9 cellular contexts compared by ENCODE assay signal in genomic region chr9:93094294-93095204, GRCh38. TPM values are rescaled to one million over a fixed set of nuclear protein-coding genes. Genes with fewer than 3 reads are reported as not detected.
DNase-seq lines count a peak whose midpoint lies in the region; ATAC-seq, FAIRE-seq and TF ChIP-seq lines count a peak whose summit lies in the region.
"Had no signal": no experiment of that assay in that cellular context is flagged by ENCODE, and none has a peak within 500 bp of the region (broad histone marks: within the 10 kb centered on the region; RNA-seq: fewer than 3 reads in every experiment).

No MANE protein-coding gene starts in this region.

- no peaks in the 10 kb centered on the region for H4K20me1 ChIP-seq in neural progenitor cell (ENCODE audit: low read depth)

- H3F3A ChIP-seq in neural progenitor cell (ENCODE audit: low read depth): peaks cover 11% of the 10 kb centered on the region

- no peak overlapping the region for H2AFZ ChIP-seq in neural progenitor cell (replicated peaks)

- H3K4me3 Mint-ChIP-seq in neural progenitor cell: peak overlapping the region; percentile 76

- TF ChIP-seq CTCF in AG04450 (IDR thresholded peaks at IDR 0.05; ENCODE audit: low read depth, low read length) (no peak), foreskin fibroblast (IDR thresholded peaks at IDR 0.05; ENCODE audit: low read depth, low read length) (no peak), neural progenitor cell (IDR thresholded peaks at IDR 0.05) (no peak)

- H3K27me3 Mint-ChIP-seq in neural progenitor cell (ENCODE audit: insufficient read depth, low read depth): peaks cover 6% of the 10 kb centered on the region

- ATAC-seq in GM21786 (IDR thresholded peaks at IDR 0.05; ENCODE audit: unreplicated experiment) (peak; percentile 12), GM19463 (IDR thresholded peaks at IDR 0.05; ENCODE audit: unreplicated experiment) (no peak)

- FAIRE-seq in urothelium cell line (lab: Jason Lieb, UNC): no peak
- FAIRE-seq: islet of Langerhans had no signal

- H3K36me3 ChIP-seq in neural progenitor cell: no peaks in the 10 kb centered on the region

- POLR2A ChIA-PET in AG04450 (lab: Yijun Ruan, JAX): interaction anchor here (1.3 kb wide), 1 partner anchor 39 kb away, joined by 4 read pairs; the partner anchor contains the start of gene NINJ1

- peaks cover 5% of the 10 kb centered on the region for H3K4me1 ChIP-seq in neural progenitor cell

- peaks cover 7% of the 10 kb centered on the region for H3K79me2 ChIP-seq in neural progenitor cell (ENCODE audit: low read depth)

- H3K27ac ChIP-seq in AG04450 (ENCODE audit: low read depth, low read length) (peak overlapping the region; percentile 77), neural progenitor cell (no peak overlapping the region)

- no peaks in the 10 kb centered on the region for H3K27me3 ChIP-seq in AG04450 (ENCODE audit: control insufficient read depth, insufficient read depth, low read length)
- H3K27me3 ChIP-seq in neural progenitor cell: peaks cover 10% of the 10 kb centered on the region

- peaks cover 50% of the 10 kb centered on the region for H3K4me1 Mint-ChIP-seq in neural progenitor cell

- H3K9me3 ChIP-seq in AG04450 (ENCODE audit: control insufficient read depth, insufficient read depth, low read length) (peaks cover 35% of the 10 kb centered on the region), neural progenitor cell (ENCODE audit: low read depth) (no peaks in the 10 kb centered on the region)

- peak overlapping the region; percentile 72 for H3K4me2 ChIP-seq in neural progenitor cell

- H3K9ac ChIP-seq in neural progenitor cell: no peak overlapping the region

- no peaks in the 10 kb centered on the region for H3K9me3 Mint-ChIP-seq in neural progenitor cell

- DNase-seq in AG04450 (ENCODE audit: low read depth, low spot score) (no peak), UCSD-AML1 (lab: John Stamatoyannopoulos, UW; ENCODE audit: unreplicated experiment) (peak; percentile 57), foreskin fibroblast (no peak), neural progenitor cell (ENCODE audit: low spot score) (peak; percentile 27), urothelium cell line (ENCODE audit: low spot score) (no peak)
- DNase-seq in stimulated activated CD4-positive, alpha-beta T cell treated with anti-CD3 and anti-CD28 coated beads, Interleukin-15, amount 100 ng/mL, for 24 hours: no peak

- no peaks in the 10 kb centered on the region for H3K36me3 Mint-ChIP-seq in neural progenitor cell

- peak overlapping the region; percentile 89 for H3K27ac Mint-ChIP-seq in neural progenitor cell

- no peak overlapping the region; the same call in 1 of the 2 replicates for H3K4me3 ChIP-seq in AG04450 (ENCODE audit: low read depth, low read length)
- H3K4me3 ChIP-seq in foreskin fibroblast (ENCODE audit: low read depth in 1 of 2, low read length in 2 of 2): peak overlapping the region; percentile 53 to 59
- H3K4me3 ChIP-seq in neural progenitor cell: peak overlapping the region; percentile 49

- CTCF ChIA-PET in AG04450 (lab: Charles Lee): no interaction called here

RNA-seq across cellular contexts. Expression of gene CARD19, which starts 1.5 kb away (rescaled TPM):
- 25.2 and 42.6 TPM in 2 replicates for polyA plus RNA-seq in AG04450 (2011; rRNA removed)
- polyA minus RNA-seq in AG04450 (2011; rRNA and poly(A)+ RNA removed): 18.1 and 31.7 TPM in 2 replicates
- total RNA-seq in neural progenitor cell (ENCODE audit: low replicate concordance): 12.3 and 33.4 TPM in 2 replicates

RNA-seq across cellular contexts. Expression of gene SUSD3, which starts 36.0 kb away (rescaled TPM):
- 1.4 and 1.8 TPM in 2 replicates for polyA plus RNA-seq in AG04450 (2011; rRNA removed)
- polyA minus RNA-seq in AG04450 (2011; rRNA and poly(A)+ RNA removed): 0.78 and 1.1 TPM in 2 replicates
- total RNA-seq in neural progenitor cell (ENCODE audit: low replicate concordance): 1.8 TPM in 1 of 2 replicates, not detected in the other

RNA-seq across cellular contexts. Expression of gene NINJ1, which starts 39.5 kb away (rescaled TPM):
- 26.8 and 47.4 TPM in 2 replicates for polyA plus RNA-seq in AG04450 (2011; rRNA removed)
- 13.9 and 21.1 TPM in 2 replicates for polyA minus RNA-seq in AG04450 (2011; rRNA and poly(A)+ RNA removed)
- 3.9 and 27.3 TPM in 2 replicates for total RNA-seq in neural progenitor cell (ENCODE audit: low replicate concordance)

Comparison
In these comparisons a context has a peak if more than half of its experiments do, and no peak if none do; other contexts are left out.
1. DNase-seq: peak in UCSD-AML1 (single experiment) and neural progenitor cell (single experiment); none in AG04450 (single experiment), foreskin fibroblast (0 of 2), stimulated activated CD4-positive, alpha-beta T cell treated with anti-CD3 and anti-CD28 coated beads, Interleukin-15, amount 100 ng/mL, for 24 hours (single experiment) and urothelium cell line (single experiment).